ENCODE assay signal across 8 cellular contexts in the genomic region with DNA sequence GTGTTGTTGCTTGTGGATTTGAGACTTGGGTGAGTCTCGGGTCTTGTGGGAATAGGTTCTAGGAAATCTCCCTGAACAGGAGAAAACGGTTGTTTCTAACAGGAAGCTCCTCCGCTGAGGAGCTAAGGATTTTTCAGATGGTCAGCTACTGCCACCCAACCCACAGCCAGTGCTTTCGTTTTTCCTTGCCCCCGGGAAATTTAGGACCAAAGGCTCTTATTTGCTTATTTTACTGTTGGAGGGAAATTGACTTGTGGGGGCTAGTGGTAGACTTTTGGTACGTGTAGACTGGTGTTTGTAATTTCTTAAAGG. TPM values are rescaled to one million over a fixed set of nuclear protein-coding genes. Genes with fewer than 3 reads are reported as not detected.
DNase-seq lines count a peak whose midpoint lies in the region; ATAC-seq, FAIRE-seq and TF ChIP-seq lines count a peak whose summit lies in the region.

No MANE protein-coding gene starts in this region.

- H3K36me3 Mint-ChIP-seq in activated naive CD4-positive, alpha-beta T cell treated with anti-CD3 and anti-CD28 coated beads, Interleukin-2, amount 50 U/mL, for 24 hours, result peaks cover 2% of the 10 kb centered on the region
- H3K36me3 Mint-ChIP-seq in activated naive CD4-positive, alpha-beta T cell treated with anti-CD3 and anti-CD28 coated beads, Interleukin-2, amount 50 U/mL, for 72 hours, result peaks cover 0 to 8% of the 10 kb centered on the region in 2 donors

- H3K9me3 ChIP-seq in kidney (ENCODE audit: control insufficient read depth in 1 of 2, low read length in 2 of 2), result no peaks in the 10 kb centered on the region

- no peak for TF ChIP-seq CTCF in brain microvascular endothelial cell (IDR thresholded peaks at IDR 0.05; ENCODE audit: low read depth, low read length, missing control alignments)
- TF ChIP-seq CTCF in kidney (IDR thresholded peaks at IDR 0.05; ENCODE audit: borderline replicate concordance, extremely low read depth, insufficient read depth), result no peak

- in situ Hi-C loops in brain microvascular endothelial cell (cut with HindIII; ENCODE audit: low pct_ligation_motif_present, low sequenced_read_pairs), result no loop called here

- no peaks in the 10 kb centered on the region for H3K27me3 ChIP-seq in brain microvascular endothelial cell (replicated peaks)

- H3K27ac Mint-ChIP-seq in activated naive CD4-positive, alpha-beta T cell treated with anti-CD3 and anti-CD28 coated beads, Interleukin-2, amount 50 U/mL, for 24 hours, result no peak overlapping the region
- no peak overlapping the region for H3K27ac Mint-ChIP-seq in activated naive CD4-positive, alpha-beta T cell treated with anti-CD3 and anti-CD28 coated beads, Interleukin-2, amount 50 U/mL, for 72 hours
- peak overlapping the region; percentile 19 for H3K27ac Mint-ChIP-seq in stimulated activated naive CD8-positive, alpha-beta T cell treated with anti-CD3 and anti-CD28 coated beads, Interleukin-15, amount 100 ng/mL, for 72 hours

- peaks cover 2 to 13% of the 10 kb centered on the region in 2 donors for H3K4me1 ChIP-seq in kidney (ENCODE audit: control insufficient read depth in 1 of 2, insufficient read depth in 1 of 2, low read depth in 1 of 2, low read length in 2 of 2)

- H3K9ac ChIP-seq in kidney (ENCODE audit: low read length in 2 of 2), result peak overlapping the region; percentile 67 to 78

- FAIRE-seq in kidney (lab: Jason Lieb, UNC), result no peak

- intact Hi-C loops in kidney (cut with DNase I), result no loop called here

- DNase-seq in activated naive CD4-positive, alpha-beta T cell treated with anti-CD3 and anti-CD28 coated beads, Interleukin-2, amount 50 U/mL, for 72 hours (ENCODE audit: low spot score in 2 of 2), result no peak
- DNase-seq in brain microvascular endothelial cell (peak; percentile 10), kidney (no peak), SHP77 treated with DMSO at 0.1 percent for 48 hours (lab: John Stamatoyannopoulos, UW) (no peak), MV-4-11 (lab: John Stamatoyannopoulos, UW) (no peak)
- no peak for DNase-seq in stimulated activated naive CD8-positive, alpha-beta T cell treated with anti-CD3 and anti-CD28 coated beads, Interleukin-15, amount 100 ng/mL, for 72 hours
- no peak for DNase-seq in stimulated activated CD4-positive, alpha-beta T cell treated with anti-CD3 and anti-CD28 coated beads, Interleukin-4, amount 100 ng/mL, for 1 hour

- no peak for ATAC-seq in activated naive CD4-positive, alpha-beta T cell treated with anti-CD3 and anti-CD28 coated beads, Interleukin-2, amount 50 U/mL, for 72 hours
- no peak for ATAC-seq in stimulated activated naive CD8-positive, alpha-beta T cell treated with anti-CD3 and anti-CD28 coated beads, Interleukin-15, amount 100 ng/mL, for 72 hours

- peaks cover 2% of the 10 kb centered on the region for H3K9me3 Mint-ChIP-seq in activated naive CD4-positive, alpha-beta T cell treated with anti-CD3 and anti-CD28 coated beads, Interleukin-2, amount 50 U/mL, for 24 hours
- no peaks in the 10 kb centered on the region for H3K9me3 Mint-ChIP-seq in activated naive CD4-positive, alpha-beta T cell treated with anti-CD3 and anti-CD28 coated beads, Interleukin-2, amount 50 U/mL, for 72 hours
- no peaks in the 10 kb centered on the region for H3K9me3 Mint-ChIP-seq in stimulated activated naive CD8-positive, alpha-beta T cell treated with anti-CD3 and anti-CD28 coated beads, Interleukin-15, amount 100 ng/mL, for 72 hours

- H3K36me3 ChIP-seq in brain microvascular endothelial cell (replicated peaks) (no peaks in the 10 kb centered on the region), kidney (ENCODE audit: control insufficient read depth in 1 of 2, insufficient read depth in 2 of 2, low read length in 2 of 2) (no peaks in the 10 kb centered on the region)

- peak overlapping the region; percentile 85 for H3K4me3 Mint-ChIP-seq in activated naive CD4-positive, alpha-beta T cell treated with anti-CD3 and anti-CD28 coated beads, Interleukin-2, amount 50 U/mL, for 24 hours
- peak overlapping the region; percentile 79 to 88 for H3K4me3 Mint-ChIP-seq in stimulated activated naive CD8-positive, alpha-beta T cell treated with anti-CD3 and anti-CD28 coated beads, Interleukin-15, amount 100 ng/mL, for 72 hours

- peak overlapping the region; percentile 79 for H3K4me3 ChIP-seq in brain microvascular endothelial cell (ENCODE audit: low read depth, low read length)
- H3K4me3 ChIP-seq in kidney (ENCODE audit: low read length in 2 of 2), result peak overlapping the region; percentile 91

- peaks cover 43% of the 10 kb centered on the region for H3K27me3 Mint-ChIP-seq in activated naive CD4-positive, alpha-beta T cell treated with anti-CD3 and anti-CD28 coated beads, Interleukin-2, amount 50 U/mL, for 24 hours
- H3K27me3 Mint-ChIP-seq in stimulated activated naive CD8-positive, alpha-beta T cell treated with anti-CD3 and anti-CD28 coated beads, Interleukin-15, amount 100 ng/mL, for 72 hours, result peaks cover 54% of the 10 kb centered on the region

- H3K27ac ChIP-seq in brain microvascular endothelial cell (peak overlapping the region; percentile 11), kidney (ENCODE audit: low read depth in 2 of 2, low read length in 2 of 2) (peak overlapping the region; percentile 63 to 80)

- peaks cover 25% of the 10 kb centered on the region for H3K4me1 Mint-ChIP-seq in activated naive CD4-positive, alpha-beta T cell treated with anti-CD3 and anti-CD28 coated beads, Interleukin-2, amount 50 U/mL, for 24 hours
- peaks cover 11% of the 10 kb centered on the region for H3K4me1 Mint-ChIP-seq in stimulated activated naive CD8-positive, alpha-beta T cell treated with anti-CD3 and anti-CD28 coated beads, Interleukin-15, amount 100 ng/mL, for 72 hours

RNA-seq across cellular contexts. Expression of a gene that starts 0.8 kb away (rescaled TPM):
- 1 to 10 TPM in 1 of 2 donors, under 1 TPM in 1; 0.84 to 1.1 TPM for total RNA-seq in activated naive CD4-positive, alpha-beta T cell treated with anti-CD3 and anti-CD28 coated beads, Interleukin-2, amount 50 U/mL, for 72 hours
- 34.6 TPM for total RNA-seq in kidney
- polyA plus RNA-seq in kidney (ENCODE audit: insufficient read depth, low read depth, low replicate concordance), result 28.4 TPM

Comparison
In these comparisons a context has a peak if more than half of its experiments do, and no peak if none do; other contexts are left out.
1. H3K27ac Mint-ChIP-seq: peak in stimulated activated naive CD8-positive, alpha-beta T cell treated with anti-CD3 and anti-CD28 coated beads, Interleukin-15, amount 100 ng/mL, for 72 hours (2 of 2); none in activated naive CD4-positive, alpha-beta T cell treated with anti-CD3 and anti-CD28 coated beads, Interleukin-2, amount 50 U/mL, for 24 hours (single experiment) and activated naive CD4-positive, alpha-beta T cell treated with anti-CD3 and anti-CD28 coated beads, Interleukin-2, amount 50 U/mL, for 72 hours (0 of 2).
2. RNA of a gene that starts 0.8 kb away (total RNA-seq): 34.6 TPM in kidney (single experiment); 0.84 to 1.1 TPM in activated naive CD4-positive, alpha-beta T cell treated with anti-CD3 and anti-CD28 coated beads, Interleukin-2, amount 50 U/mL, for 72 hours; every median in the first group is over 10 times any median in the second.